10 cellular contexts compared by ENCODE assay signal in genomic region chr5:157907479-157907878, GRCh38.
"Had no signal": no experiment of that assay in that cellular context is flagged by ENCODE, and none has a peak within 500 bp of the region (broad histone marks: within the 10 kb centered on the region; RNA-seq: fewer than 3 reads in every experiment).

No MANE protein-coding gene starts in this region.

- H3K27me3 Mint-ChIP-seq: IgD-negative memory B cell had no signal

- H3K36me3 Mint-ChIP-seq: IgD-negative memory B cell had no signal

- H3K27ac ChIP-seq: GM23248, HL-60 had no signal

- H2AFZ ChIP-seq: GM23248 had no signal

- H3K4me3 ChIP-seq: GM23248 had no signal

- DNase-seq: GM23248, GOT3, H9, HCEC 1CT, HFFc6, KG1 had no signal

- FAIRE-seq: H54, HepG2 had no signal

- H3K9ac ChIP-seq: GM23248 had no signal

- H3K4me3 Mint-ChIP-seq: H9, HFFc6, IgD-negative memory B cell had no signal

- H3K9me3 Mint-ChIP-seq: H9, HFFc6, IgD-negative memory B cell had no signal

- ATAC-seq: HepG2 had no signal

- H3K27ac Mint-ChIP-seq: HFFc6, IgD-negative memory B cell had no signal
